In genomic region chr2:25615395-25615794, GRCh38 we compare ENCODE assay signal across 1 cellular context.
TF ChIP-seq lines count a peak whose summit lies in the region.

No MANE protein-coding gene starts in this region.

TF ChIP-seq in WTC11, 78 proteins besides CTCF, POLR2A, EP300 and RAD21 (continued from another document):
- TF ChIP-seq NFYB (CRISPR knock-in tag; conservative IDR thresholded peaks at IDR 0.05; ENCODE audit: low read depth) = no peak
- TF ChIP-seq ARID4B (CRISPR knock-in tag; IDR thresholded peaks at IDR 0.05; ENCODE audit: borderline replicate concordance) = no peak
TF ChIP-seq in WTC11: peak in this region for 0.
